38 cellular contexts compared by ENCODE assay signal in the genomic region with DNA sequence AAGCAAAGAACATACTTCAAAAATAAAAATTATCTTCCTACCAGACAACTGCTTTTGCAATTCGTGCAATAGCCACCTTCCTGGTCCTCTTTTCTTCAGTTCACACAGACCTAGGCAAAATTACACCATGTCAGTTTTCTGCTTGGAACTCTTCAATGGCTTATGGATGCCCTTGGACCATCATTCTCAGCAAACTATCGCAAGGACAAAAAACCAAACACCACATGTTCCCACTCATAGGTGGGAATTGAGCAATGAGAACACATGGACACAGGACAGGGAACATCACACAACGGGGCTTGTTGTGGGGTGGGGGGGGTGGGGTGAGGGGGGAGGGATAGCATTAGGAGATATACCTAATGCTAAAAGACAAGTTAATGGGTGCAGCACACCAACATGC. TPM values are rescaled to one million over a fixed set of nuclear protein-coding genes. Genes with fewer than 3 reads are reported as not detected.
"Had no signal": no experiment of that assay in that cellular context is flagged by ENCODE, and none has a peak within 500 bp of the region (broad histone marks: within the 10 kb centered on the region; RNA-seq: fewer than 3 reads in every experiment).

No MANE protein-coding gene starts in this region.

- H3K27me3 ChIP-seq: MG63 had no signal

- H3K4me2 ChIP-seq: KMS-11 had no signal

- H3K36me3 ChIP-seq: MG63 had no signal

- H3K9ac ChIP-seq: KMS-11 had no signal

- H3K9me3 ChIP-seq: MG63 had no signal

- H3K27ac ChIP-seq: KMS-11 had no signal

- DNase-seq: Karpas-422, Kasumi-1, KG1, MG63, MM.1S, MV-4-11, NCI-H1048, NCI-H1092, NCI-H1092 treated with DMSO at 0.1 percent for 48 hours, NCI-H1105, NCI-H1105 treated with DMSO at 0.1 percent for 48 hours, NCI-H1417, NCI-H1417 treated with DMSO at 0.1 percent for 48 hours, NCI-H1436, NCI-H1436 treated with DMSO at 0.1 percent for 48 hours, NCI-H1694, NCI-H1694 treated with DMSO at 0.1 percent for 48 hours, NCI-H187, NCI-H187 treated with DMSO at 0.1 percent for 48 hours, NCI-H1930, NCI-H2029, NCI-H2029 treated with DMSO at 0.1 percent for 48 hours, NCI-H2081, NCI-H2081 treated with DMSO at 0.1 percent for 48 hours, NCI-H2107, NCI-H2171, NCI-H2171 treated with DMSO at 0.1 percent for 48 hours, NCI-H2227 treated with DMSO at 0.1 percent for 48 hours, NCI-H226, NCI-H345, NCI-H446, NCI-H446 treated with DMSO at 0.1 percent for 48 hours, NCI-H510A had no signal

- H3K4me3 ChIP-seq: MG63 had no signal

RNA-seq across cellular contexts. Expression of gene PLSCR5, which starts 29.2 kb away (rescaled TPM):
- total RNA-seq: LHCN-M2, M059J, MCF 10A, NCI-H460 had no signal
